Comparison of ENCODE assay signal across 8 cellular contexts in genomic region chr12:122500685-122501488, GRCh38. TPM values are rescaled to one million over a fixed set of nuclear protein-coding genes. Genes with fewer than 3 reads are reported as not detected.
DNase-seq lines count a peak whose midpoint lies in the region; ATAC-seq and TF ChIP-seq lines count a peak whose summit lies in the region.

TSS of gene ZCCHC8 (minus strand) at chr12:122500932. CDS start at chr12:122500840, 92 bp downstream.

- peak within 1 kb of the TSS; percentile 95 for H3K4me2 ChIP-seq in SK-N-SH

- H2AFZ ChIP-seq in SK-N-SH (ENCODE audit: low read depth), result peak within 1 kb of the TSS; percentile 87

- POLR2A ChIA-PET in GM10248 (lab: Yijun Ruan, JAX), result interaction anchor here (0.6 to 3.2 kb wide), 15 partner anchors 9 to 732 kb away, joined by 3 to 20 read pairs (median 6); partner anchors contain the start of genes KNTC1, MPHOSPH9, MTRFR and RSRC2
- POLR2A ChIA-PET in SK-N-SH (lab: Yijun Ruan, JAX), result interaction anchor here (0.6 to 2.0 kb wide), 9 partner anchors 9 to 731 kb away, joined by 3 to 22 read pairs (median 3); partner anchors contain the start of genes KNTC1 and RSRC2

- no peaks in the 10 kb centered on the region for H3K9me2 ChIP-seq in SK-N-SH

- no peak for TF ChIP-seq RAD21 in SK-N-SH (IDR thresholded peaks at IDR 0.05; ENCODE audit: low read length)

- TF ChIP-seq CTCF in GM10248 (IDR thresholded peaks at IDR 0.05; ENCODE audit: control extremely low read depth, extremely low read depth, low read depth, missing control alignments) (peak; percentile 30), SK-N-SH (IDR thresholded peaks at IDR 0.05) (no peak; the same call in 1 of the 2 replicates), suprapubic skin (IDR thresholded peaks at IDR 0.05) (no peak)

- TF ChIP-seq EP300 in SK-N-SH (IDR thresholded peaks at IDR 0.05; ENCODE audit: borderline replicate concordance in 1 of 2, low read depth in 1 of 2, low read length in 1 of 2) (0 out of 4 replicates have a peak, but pooled peaks of 1 of the 2 experiments have one; percentile 18), suprapubic skin (IDR thresholded peaks at IDR 0.05) (no peak)

- peak within 1 kb of the TSS; percentile 92 to 99 for H3K27ac ChIP-seq in SK-N-SH (ENCODE audit: low read depth in 2 of 2, low read length in 1 of 2)
- peak within 1 kb of the TSS; percentile 95 for H3K27ac ChIP-seq in suprapubic skin

- peak within 1 kb of the TSS; percentile 99 for H3K9ac ChIP-seq in SK-N-SH

- peak; percentile 91 for ATAC-seq in HG02571 (IDR thresholded peaks at IDR 0.05; ENCODE audit: unreplicated experiment)

- H3K4me3 ChIP-seq in SK-N-SH (ENCODE audit: low read depth in 2 of 2, low read length in 1 of 2), result peak within 1 kb of the TSS; percentile 63 to 88
- H3K4me3 ChIP-seq in suprapubic skin, result peak within 1 kb of the TSS; percentile 63

- DNase-seq in GM10248 (ENCODE audit: extremely low spot score) (peak; percentile 94), NCI-H1048 (lab: John Stamatoyannopoulos, UW) (peak; percentile 98), SK-N-SH (peak; percentile 92), germinal center (ENCODE audit: low spot score) (peak; percentile 94), nucleus accumbens (lab: John Stamatoyannopoulos, UW) (peak; percentile 73 to 98 (median 94)), suprapubic skin (ENCODE audit: low spot score in 2 of 2) (peak; percentile 97 to 98)
- peak; percentile 96 for DNase-seq in activated naive CD4-positive, alpha-beta T cell treated with anti-CD3 and anti-CD28 coated beads, Interleukin-2, amount 50 U/mL, for 16 hours

- CTCF ChIA-PET in GM10248 (lab: Yijun Ruan, JAX) (interaction anchor here (0.8 to 2.6 kb wide), 10 partner anchors 8 to 101 kb away, joined by 3 to 22 read pairs (median 5); no protein-coding TSS in a partner anchor), SK-N-SH (lab: Yijun Ruan, JAX) (interaction anchor here (0.7 to 5.8 kb wide), 7 partner anchors 10 to 102 kb away, joined by 3 to 40 read pairs (median 5); no protein-coding TSS in a partner anchor)

- no peaks in the 10 kb centered on the region for H3K27me3 ChIP-seq in SK-N-SH (ENCODE audit: insufficient read depth)
- H3K27me3 ChIP-seq in suprapubic skin, result no peaks in the 10 kb centered on the region

- H3K79me2 ChIP-seq in SK-N-SH (ENCODE audit: insufficient read depth), result peaks cover 44% of the 10 kb centered on the region

- no peaks in the 10 kb centered on the region for H4K20me1 ChIP-seq in SK-N-SH (ENCODE audit: insufficient read depth)

- H3K9me3 ChIP-seq in SK-N-SH, result no peaks in the 10 kb centered on the region
- H3K9me3 ChIP-seq in suprapubic skin, result no peaks in the 10 kb centered on the region

- peaks cover 47% of the 10 kb centered on the region for H3F3A ChIP-seq in SK-N-SH (replicated peaks; ENCODE audit: insufficient read depth)

- peaks cover 20 to 40% of the 10 kb centered on the region in 2 experiments for H3K36me3 ChIP-seq in SK-N-SH (replicated peaks in 1 of 2; ENCODE audit: control insufficient read depth in 1 of 2, insufficient read depth in 2 of 2, low read length in 1 of 2)
- H3K36me3 ChIP-seq in suprapubic skin, result peaks cover 40% of the 10 kb centered on the region

- H3K4me1 ChIP-seq in SK-N-SH (ENCODE audit: control insufficient read depth in 1 of 2, insufficient read depth in 2 of 2, low read depth in 1 of 2, low read length in 1 of 2) (peaks cover 0 to 11% of the 10 kb centered on the region in 2 experiments; a peak in 2 of 4 replicates), suprapubic skin (peaks cover 28% of the 10 kb centered on the region)

- TF ChIP-seq POLR2A in suprapubic skin (IDR thresholded peaks at IDR 0.05), result peak in 1 of 2 donors; percentile 92

- 4% methylated on average over 34 of the region's 52 CpGs for WGBS in SK-N-SH (ENCODE audit: low lambda C conversion rate)
- WGBS in suprapubic skin, result 5% methylated on average over 24 of the region's 52 CpGs

TF ChIP-seq in SK-N-SH, 30 proteins besides CTCF, POLR2A, EP300 and RAD21 (continues in another document):
- TF ChIP-seq USF1 (IDR thresholded peaks at IDR 0.05; ENCODE audit: borderline replicate concordance, low read depth), result peak; percentile 29; the same call in 1 of the 2 replicates
- TF ChIP-seq FOSL2 (IDR thresholded peaks at IDR 0.05; ENCODE audit: borderline replicate concordance, low read depth), result no peak
- no peak for TF ChIP-seq PBX3 (IDR thresholded peaks at IDR 0.05)
- peak; percentile 92 for TF ChIP-seq CHD2 (IDR thresholded peaks at IDR 0.05; ENCODE audit: low read length, partially characterized antibody)
- TF ChIP-seq ELF1 (IDR thresholded peaks at IDR 0.05), result peak; percentile 45; the same call in 1 of the 2 replicates
- peak; percentile 49 for TF ChIP-seq GATA2 (CRISPR knock-in tag; IDR thresholded peaks at IDR 0.05)
- no peak for TF ChIP-seq RXRA (IDR thresholded peaks at IDR 0.05; ENCODE audit: borderline replicate concordance, low read depth)
- no peak for TF ChIP-seq JUND (IDR thresholded peaks at IDR 0.05)
- TF ChIP-seq NFIC (IDR thresholded peaks at IDR 0.05; ENCODE audit: borderline replicate concordance), result no peak
- peak; percentile 51; the same call in 1 of the 2 replicates for TF ChIP-seq RCOR1 (IDR thresholded peaks at IDR 0.05; ENCODE audit: low read length)
- no peak for TF ChIP-seq USF2 (IDR thresholded peaks at IDR 0.05; ENCODE audit: borderline replicate concordance, low read depth, low read length)
- no peak for TF ChIP-seq ZBTB33 (IDR thresholded peaks at IDR 0.05; ENCODE audit: borderline replicate concordance, low read depth)
- peak; percentile 89 for TF ChIP-seq POLR2AphosphoS5 (IDR thresholded peaks at IDR 0.05; ENCODE audit: low read depth, low read length)
- peak; percentile 86 for TF ChIP-seq YY1 (IDR thresholded peaks at IDR 0.05; ENCODE audit: low read depth)
- no peak for TF ChIP-seq EZH2phosphoT487 (IDR thresholded peaks at IDR 0.05; ENCODE audit: borderline replicate concordance, low read depth)
- peak; percentile 61 for TF ChIP-seq MAX (IDR thresholded peaks at IDR 0.05; ENCODE audit: low read depth)
- 0 out of 2 replicates have a peak, but pooled peaks have one; percentile 30 for TF ChIP-seq GABPA (IDR thresholded peaks at IDR 0.05; ENCODE audit: low read depth)
- no peak for TF ChIP-seq MEF2A (IDR thresholded peaks at IDR 0.05; ENCODE audit: borderline replicate concordance, low read depth)
- peak; percentile 74; the same call in 1 of the 2 replicates for TF ChIP-seq MXI1 (IDR thresholded peaks at IDR 0.05; ENCODE audit: low read depth, low read length)
- no peak for TF ChIP-seq SMC3 (IDR thresholded peaks at IDR 0.05; ENCODE audit: low read depth, low read length)
- TF ChIP-seq FOXM1 (IDR thresholded peaks at IDR 0.05; ENCODE audit: low read depth), result 0 out of 2 replicates have a peak, but pooled peaks have one; percentile 76
- peak; percentile 92 for TF ChIP-seq TAF1 (IDR thresholded peaks at IDR 0.05; ENCODE audit: borderline replicate concordance, low read depth, low read length)
- TF ChIP-seq NRF1 (IDR thresholded peaks at IDR 0.05; ENCODE audit: low read depth, low read length), result no peak

RNA-seq across cellular contexts. Expression of gene ZCCHC8, which starts in this region (rescaled TPM):
- 11.3 and 14.0 TPM in 2 replicates for polyA plus RNA-seq in SK-N-SH (2012; rRNA removed)
- polyA plus RNA-seq in SK-N-SH (2012; cell fraction: cytosol; rRNA removed), result 8.6 and 9.9 TPM in 2 replicates
- 23.5 and 37.9 TPM in 2 replicates for polyA plus RNA-seq in SK-N-SH (2012; cell fraction: nucleus; rRNA removed)
- total RNA-seq in suprapubic skin, result 10 to 100 TPM; 21.5 to 49.7 (median 30.2) TPM

Comparison
In these comparisons a context has a peak if more than half of its experiments do, and no peak if none do; other contexts are left out.
1. Peak in every context shown above with its lines: DNase-seq, ATAC-seq, H3K4me3 ChIP-seq and H3K27ac ChIP-seq.